In genomic region chr5:3309538-3309937, GRCh38 we compare ENCODE assay signal across 20 cellular contexts.
DNase-seq lines count a peak whose midpoint lies in the region; ATAC-seq and TF ChIP-seq lines count a peak whose summit lies in the region.
"Had no signal": no experiment of that assay in that cellular context is flagged by ENCODE, and none has a peak within 500 bp of the region (broad histone marks: within the 10 kb centered on the region; RNA-seq: fewer than 3 reads in every experiment).

No MANE protein-coding gene starts in this region.

- H3K27me3 ChIP-seq in suprapubic skin, result no peaks in the 10 kb centered on the region
- H3K27me3 ChIP-seq: BLaER1, SJSA1 had no signal

- H3K4me3 ChIP-seq in suprapubic skin, result no peak overlapping the region
- H3K4me3 ChIP-seq: BLaER1, SJSA1 had no signal

- 73% methylated on average over 10 of the region's 10 CpGs for WGBS in suprapubic skin

- TF ChIP-seq POLR2A in suprapubic skin (IDR thresholded peaks at IDR 0.05), result no peak

- peak; percentile 72 for ATAC-seq in esophagus mucosa
- ATAC-seq in GM19467 (IDR thresholded peaks at IDR 0.05; ENCODE audit: unreplicated experiment), result no peak
- ATAC-seq: Panc1 had no signal

- intact Hi-C loops in MCF 10A (cut with micrococcal nuclease), result no loop called here

- no peaks in the 10 kb centered on the region for H3K9me3 Mint-ChIP-seq in MCF 10A (ENCODE audit: unreplicated experiment)
- peaks cover 19% of the 10 kb centered on the region for H3K9me3 Mint-ChIP-seq in endothelial cell (ENCODE audit: unreplicated experiment)

- H3K27ac Mint-ChIP-seq in MCF 10A (ENCODE audit: low read depth, unreplicated experiment) (peak overlapping the region; percentile 97), endothelial cell (ENCODE audit: unreplicated experiment) (no peak overlapping the region)
- H3K27ac Mint-ChIP-seq: CD4-positive, CD25-positive, alpha-beta regulatory T cell had no signal

- no peak overlapping the region for H3K4me3 Mint-ChIP-seq in MCF 10A (ENCODE audit: unreplicated experiment)
- H3K4me3 Mint-ChIP-seq in endothelial cell (ENCODE audit: unreplicated experiment), result no peak overlapping the region
- H3K4me3 Mint-ChIP-seq: CD4-positive, CD25-positive, alpha-beta regulatory T cell had no signal

- no TSS peak for BruUV-seq in MCF 10A (replicated peaks; lab: Mats Ljungman, UMichigan)

- H3K36me3 ChIP-seq in suprapubic skin, result no peaks in the 10 kb centered on the region
- H3K36me3 ChIP-seq: BLaER1, SJSA1 had no signal

- CTCF ChIA-PET in MCF 10A (lab: Yijun Ruan, JAX), result interaction anchor here (0.5 to 0.8 kb wide), 3 partner anchors 31 to 1388 kb away, joined by 3 to 4 read pairs (median 4); no protein-coding TSS in a partner anchor

- peaks cover 17% of the 10 kb centered on the region for H3K4me1 ChIP-seq in suprapubic skin
- H3K4me1 ChIP-seq: SJSA1 had no signal

- peaks cover 24% of the 10 kb centered on the region for H3K4me1 Mint-ChIP-seq in MCF 10A (ENCODE audit: insufficient read depth, unreplicated experiment)
- no peaks in the 10 kb centered on the region for H3K4me1 Mint-ChIP-seq in endothelial cell (ENCODE audit: unreplicated experiment)
- H3K4me1 Mint-ChIP-seq: CD4-positive, CD25-positive, alpha-beta regulatory T cell had no signal

- H3K9me3 ChIP-seq in suprapubic skin, result no peaks in the 10 kb centered on the region

- TF ChIP-seq EP300 in suprapubic skin (IDR thresholded peaks at IDR 0.05), result no peak

- H3K27ac ChIP-seq in suprapubic skin, result peak overlapping the region; percentile 82
- H3K27ac ChIP-seq: BLaER1, SJSA1 had no signal

- DNase-seq in NCI-H526 treated with DMSO at 0.1 percent for 48 hours (lab: John Stamatoyannopoulos, UW), result peak; percentile 70
- DNase-seq in MCF 10A (ENCODE audit: unreplicated experiment), result peak; percentile 33
- no peak for DNase-seq in suprapubic skin (ENCODE audit: low spot score in 2 of 2)
- no peak for DNase-seq in kidney glomerular epithelial cell (lab: John Stamatoyannopoulos, UW)
- DNase-seq in activated CD4-positive, alpha-beta T cell treated with anti-CD3 and anti-CD28 coated beads for 4 hours, result no peak
- DNase-seq in endothelial cell (ENCODE audit: low spot score), result no peak
- DNase-seq: CD4-positive, CD25-positive, alpha-beta regulatory T cell; DMS153; DND-41; NCI-H1092 treated with DMSO at 0.1 percent for 48 hours; NCI-H1436 treated with DMSO at 0.1 percent for 48 hours; NCI-H187 treated with DMSO at 0.1 percent for 48 hours; NCI-H2107; NCI-H446; NCI-H524 treated with DMSO at 0.1 percent for 48 hours had no signal

- POLR2A ChIA-PET in MCF 10A (lab: Yijun Ruan, JAX), result interaction anchor here (0.6 to 3.8 kb wide), 8 partner anchors 8 to 764 kb away, joined by 3 to 27 read pairs (median 6); partner anchors contain the start of gene IRX2

- H3K27me3 Mint-ChIP-seq in MCF 10A (ENCODE audit: insufficient read depth, unreplicated experiment), result no peaks in the 10 kb centered on the region
- H3K27me3 Mint-ChIP-seq in endothelial cell (ENCODE audit: unreplicated experiment), result peaks cover 8% of the 10 kb centered on the region
- H3K27me3 Mint-ChIP-seq: CD4-positive, CD25-positive, alpha-beta regulatory T cell had no signal

- H3K36me3 Mint-ChIP-seq in MCF 10A (ENCODE audit: insufficient read depth, unreplicated experiment), result no peaks in the 10 kb centered on the region
- peaks cover 9% of the 10 kb centered on the region for H3K36me3 Mint-ChIP-seq in endothelial cell (ENCODE audit: low read depth, unreplicated experiment)
- H3K36me3 Mint-ChIP-seq: CD4-positive, CD25-positive, alpha-beta regulatory T cell had no signal

- TF ChIP-seq CTCF in MCF 10A (IDR thresholded peaks at IDR 0.05; ENCODE audit: unreplicated experiment), result no peak
- no peak for TF ChIP-seq CTCF in suprapubic skin (IDR thresholded peaks at IDR 0.05)
- TF ChIP-seq CTCF in endothelial cell (IDR thresholded peaks at IDR 0.05; ENCODE audit: unreplicated experiment), result no peak

Comparison
In these comparisons a context has a peak if more than half of its experiments do, and no peak if none do; other contexts are left out.
1. DNase-seq: peak in NCI-H526 treated with DMSO at 0.1 percent for 48 hours (single experiment) and MCF 10A (single experiment); none in suprapubic skin (0 of 2), kidney glomerular epithelial cell (single experiment), activated CD4-positive, alpha-beta T cell treated with anti-CD3 and anti-CD28 coated beads for 4 hours (0 of 2) and endothelial cell (single experiment).